9 cellular contexts compared by ENCODE assay signal in genomic region chr20:23048283-23049200, GRCh38. TPM values are rescaled to one million over a fixed set of nuclear protein-coding genes. Genes with fewer than 3 reads are reported as not detected.
A peak's percentile ranks its signal among the peaks of the same experiment; 100 is the strongest.
DNase-seq lines count a peak whose midpoint lies in the region; ATAC-seq and TF ChIP-seq lines count a peak whose summit lies in the region.
"Had no signal": no experiment of that assay in that cellular context is flagged by ENCODE, and none has a peak within 500 bp of the region (broad histone marks: within the 10 kb centered on the region; RNA-seq: fewer than 3 reads in every experiment).

No MANE protein-coding gene starts in this region.

- ATAC-seq in activated CD8-positive, alpha-beta T cell treated with anti-CD3 and anti-CD28 coated beads, Interleukin-2, amount 10 ng/mL, durations not matched to agents 7 days and 5 days: peak; percentile 74
- ATAC-seq in Right ventricle myocardium inferior: peak; percentile 49
- no peak for ATAC-seq in GM18870 (IDR thresholded peaks at IDR 0.05; ENCODE audit: unreplicated experiment)
- ATAC-seq in HG03457 (IDR thresholded peaks at IDR 0.05; ENCODE audit: unreplicated experiment): no peak

- peaks cover 66% of the 10 kb centered on the region for H3K27me3 Mint-ChIP-seq in activated CD8-positive, alpha-beta T cell treated with anti-CD3 and anti-CD28 coated beads, Interleukin-2, amount 10 ng/mL, durations not matched to agents 7 days and 5 days (ENCODE audit: low read depth)

- CTCF ChIA-PET in activated CD8-positive, alpha-beta T cell treated with anti-CD3 and anti-CD28 coated beads, Interleukin-2, amount 10 ng/mL, durations not matched to agents 7 days and 5 days (lab: Charles Lee): no interaction called here

- H3K27me3 ChIP-seq in HUES48 (ENCODE audit: control insufficient read depth, insufficient read depth, low read length): peaks cover 91% of the 10 kb centered on the region
- H3K27me3 ChIP-seq in ovary: no peaks in the 10 kb centered on the region
- H3K27me3 ChIP-seq in SJCRH30: no peaks in the 10 kb centered on the region

- H3K4me1 ChIP-seq in HUES48 (ENCODE audit: control insufficient read depth, insufficient read depth, low read length) (peaks cover 20% of the 10 kb centered on the region; the same call in 1 of the 2 replicates), ovary (ENCODE audit: insufficient read depth) (peaks cover 7% of the 10 kb centered on the region), SJCRH30 (no peaks in the 10 kb centered on the region)

- no peaks in the 10 kb centered on the region for H3K36me3 ChIP-seq in HUES48 (ENCODE audit: control insufficient read depth, insufficient read depth, low read length)
- no peaks in the 10 kb centered on the region for H3K36me3 ChIP-seq in ovary
- no peaks in the 10 kb centered on the region for H3K36me3 ChIP-seq in SJCRH30

- no peaks in the 10 kb centered on the region for H3K9me3 ChIP-seq in HUES48 (ENCODE audit: control insufficient read depth, insufficient read depth, low read length)
- H3K9me3 ChIP-seq in ovary: no peaks in the 10 kb centered on the region
- H3K9me3 ChIP-seq in SJCRH30 (replicated peaks): no peaks in the 10 kb centered on the region

- no peak overlapping the region for H3K27ac ChIP-seq in C4-2B
- no peak overlapping the region for H3K27ac ChIP-seq in HUES48 (ENCODE audit: low read depth, low read length)
- H3K27ac ChIP-seq in ovary: no peak overlapping the region
- H3K27ac ChIP-seq in SJCRH30: no peak overlapping the region

- H3K4me1 Mint-ChIP-seq in activated CD8-positive, alpha-beta T cell treated with anti-CD3 and anti-CD28 coated beads, Interleukin-2, amount 10 ng/mL, durations not matched to agents 7 days and 5 days (ENCODE audit: low read depth): peaks cover 6% of the 10 kb centered on the region

- no peak for TF ChIP-seq POLR2A in ovary (IDR thresholded peaks at IDR 0.05)

- POLR2A ChIA-PET in activated CD8-positive, alpha-beta T cell treated with anti-CD3 and anti-CD28 coated beads, Interleukin-2, amount 10 ng/mL, durations not matched to agents 7 days and 5 days (lab: Charles Lee): no interaction called here

- no peak overlapping the region for H3K4me3 Mint-ChIP-seq in activated CD8-positive, alpha-beta T cell treated with anti-CD3 and anti-CD28 coated beads, Interleukin-2, amount 10 ng/mL, durations not matched to agents 7 days and 5 days

- TF ChIP-seq CTCF in C4-2B (conservative IDR thresholded peaks at IDR 0.05) (peak; percentile 58), ovary (IDR thresholded peaks at IDR 0.05) (peak in 1 of 3 donors; percentile 15)

- intact Hi-C loops in Right ventricle myocardium inferior (cut with DNase I) (loop anchor here (2.0 to 5.0 kb wide), 3 partner anchors 186 to 356 kb away; no protein-coding TSS in a partner anchor), ovary (cut with DNase I) (loop anchor here in 2 of 4 donors (5.0 to 10.0 kb wide), 3 partner anchors 194 to 356 kb away; no protein-coding TSS in a partner anchor)

- WGBS in ovary, 3 donors: 4 to 6% (median 5%) methylated on average over 64 to 92 of the region's 92 CpGs

- H3K9ac ChIP-seq in HUES48 (ENCODE audit: low read depth, low read length): no peak overlapping the region

- H3K27ac Mint-ChIP-seq in activated CD8-positive, alpha-beta T cell treated with anti-CD3 and anti-CD28 coated beads, Interleukin-2, amount 10 ng/mL, durations not matched to agents 7 days and 5 days: no peak overlapping the region

- no peaks in the 10 kb centered on the region for H3K9me3 Mint-ChIP-seq in activated CD8-positive, alpha-beta T cell treated with anti-CD3 and anti-CD28 coated beads, Interleukin-2, amount 10 ng/mL, durations not matched to agents 7 days and 5 days (ENCODE audit: insufficient read depth)

- DNase-seq in activated CD8-positive, alpha-beta T cell treated with anti-CD3 and anti-CD28 coated beads, Interleukin-2, amount 10 ng/mL, durations not matched to agents 7 days and 5 days: peak; percentile 56
- DNase-seq in Right ventricle myocardium inferior (ENCODE audit: missing footprints): peak; percentile 94
- DNase-seq in ovary: peak in 3 of 5 donors; percentile 49 to 58 (median 50)
- DNase-seq in SJCRH30: no peak

- peaks cover 2% of the 10 kb centered on the region for H3K36me3 Mint-ChIP-seq in activated CD8-positive, alpha-beta T cell treated with anti-CD3 and anti-CD28 coated beads, Interleukin-2, amount 10 ng/mL, durations not matched to agents 7 days and 5 days (ENCODE audit: low read depth)

- peak overlapping the region; percentile 71 for H3K4me3 ChIP-seq in HUES48 (ENCODE audit: low read depth, low read length)
- peak overlapping the region; percentile 36 for H3K4me3 ChIP-seq in ovary
- H3K4me3 ChIP-seq in SJCRH30: no peak overlapping the region

- TF ChIP-seq EP300 in ovary (IDR thresholded peaks at IDR 0.05): no peak

RNA-seq across cellular contexts. Expression of gene THBD, which starts 0.9 kb away (rescaled TPM):
- not detected for total RNA-seq in activated CD8-positive, alpha-beta T cell treated with anti-CD3 and anti-CD28 coated beads, Interleukin-2, amount 10 ng/mL, durations not matched to agents 7 days and 5 days
- total RNA-seq in Right ventricle myocardium inferior: 17.4 TPM
- total RNA-seq in ovary: 10 to 100 TPM in 3 of 7 donors, 1 to 10 TPM in 4; 2.5 to 29.3 (median 9.7) TPM
- 10 to 100 TPM in 1 of 2 donors, 1 to 10 TPM in 1; 7.3 to 24.0 TPM for polyA plus RNA-seq in ovary
- total RNA-seq in SJCRH30 (2014; rRNA removed; shearing (Covaris generic)): 0.03 TPM in 1 of 2 replicates, not detected in the other
- total RNA-seq: HT1080 had no signal

RNA-seq across cellular contexts. Expression of gene SSTR4, which starts 13.4 kb away (rescaled TPM):
- total RNA-seq in activated CD8-positive, alpha-beta T cell treated with anti-CD3 and anti-CD28 coated beads, Interleukin-2, amount 10 ng/mL, durations not matched to agents 7 days and 5 days: not detected
- total RNA-seq in Right ventricle myocardium inferior (not detected), ovary (under 1 TPM in 2 of 7 donors, not detected in 5; 0.15 to 0.69 TPM)
- not detected for polyA plus RNA-seq in ovary
- not detected in 2 replicates for total RNA-seq in SJCRH30 (2014; rRNA removed; shearing (Covaris generic))
- total RNA-seq: HT1080 had no signal

RNA-seq across cellular contexts. Expression of gene CD93, which starts 37.6 kb away (rescaled TPM):
- total RNA-seq in activated CD8-positive, alpha-beta T cell treated with anti-CD3 and anti-CD28 coated beads, Interleukin-2, amount 10 ng/mL, durations not matched to agents 7 days and 5 days: under 1 TPM; 0.73 to 0.82 TPM
- 43.5 TPM for total RNA-seq in Right ventricle myocardium inferior
- 10 to 100 TPM in 5 of 7 donors, 1 to 10 TPM in 2; 7.0 to 30.8 (median 18.3) TPM for total RNA-seq in ovary
- 10 to 100 TPM in 1 of 2 donors, 1 to 10 TPM in 1; 10.0 to 42.1 TPM for polyA plus RNA-seq in ovary
- total RNA-seq in SJCRH30 (2014; rRNA removed; shearing (Covaris generic)): not detected in 2 replicates

Comparison
In these comparisons a context has a peak if more than half of its experiments do, and no peak if none do; other contexts are left out.
1. ATAC-seq: peak in activated CD8-positive, alpha-beta T cell treated with anti-CD3 and anti-CD28 coated beads, Interleukin-2, amount 10 ng/mL, durations not matched to agents 7 days and 5 days (single experiment) and Right ventricle myocardium inferior (single experiment); none in GM18870 (single experiment) and HG03457 (single experiment).
2. DNase-seq: peak in activated CD8-positive, alpha-beta T cell treated with anti-CD3 and anti-CD28 coated beads, Interleukin-2, amount 10 ng/mL, durations not matched to agents 7 days and 5 days (single experiment), Right ventricle myocardium inferior (single experiment) and ovary (3 of 5); none in SJCRH30 (0 of 2).